ENCODE assay signal across 10 cellular contexts in genomic region chr14:60163741-60164140, GRCh38. TPM values are rescaled to one million over a fixed set of nuclear protein-coding genes. Genes with fewer than 3 reads are reported as not detected.
DNase-seq lines count a peak whose midpoint lies in the region; ATAC-seq and TF ChIP-seq lines count a peak whose summit lies in the region.
"Had no signal": no experiment of that assay in that cellular context is flagged by ENCODE, and none has a peak within 500 bp of the region (broad histone marks: within the 10 kb centered on the region; RNA-seq: fewer than 3 reads in every experiment).

No MANE protein-coding gene starts in this region.

- H3K27me3 ChIP-seq in CD8-positive, alpha-beta memory T cell (ENCODE audit: insufficient read depth, low read length, poor library complexity, severe bottlenecking), result no peaks in the 10 kb centered on the region

- H3K36me3 ChIP-seq in CD8-positive, alpha-beta memory T cell (ENCODE audit: insufficient read depth, low read length), result peaks cover 4% of the 10 kb centered on the region
- no peaks in the 10 kb centered on the region for H3K36me3 ChIP-seq in KOPT-K1 (ENCODE audit: insufficient read depth, low read length)

- H3K36me3 Mint-ChIP-seq in CD8-positive, alpha-beta memory T cell, result peaks cover 0 to 31% (median 3%) of the 10 kb centered on the region in 3 donors
- H3K36me3 Mint-ChIP-seq in nephron (ENCODE audit: low read depth), result peaks cover 13% of the 10 kb centered on the region

- H3K27me3 Mint-ChIP-seq in CD8-positive, alpha-beta memory T cell, result no peaks in the 10 kb centered on the region
- H3K27me3 Mint-ChIP-seq in nephron (ENCODE audit: low read depth), result no peaks in the 10 kb centered on the region

- CTCF ChIA-PET in CD8-positive, alpha-beta memory T cell (lab: Charles Lee), result interaction anchor here (2.1 to 5.1 kb wide), 6 partner anchors 9 to 199 kb away, joined by 6 to 49 read pairs (median 21); no protein-coding TSS in a partner anchor

- H3K4me3 ChIP-seq in CD8-positive, alpha-beta memory T cell (ENCODE audit: low read length), result no peak overlapping the region

- H3K4me3 Mint-ChIP-seq in CD8-positive, alpha-beta memory T cell, result peak overlapping the region; percentile 92 to 100 (median 97)
- peak overlapping the region; percentile 92 to 98 (median 96) for H3K4me3 Mint-ChIP-seq in nephron

- peak overlapping the region in 6 of 8 donors; percentile 95 to 99 (median 98) for H3K27ac Mint-ChIP-seq in CD8-positive, alpha-beta memory T cell
- H3K27ac Mint-ChIP-seq in nephron, result no peak overlapping the region

- no peaks in the 10 kb centered on the region for H3K9me3 Mint-ChIP-seq in CD8-positive, alpha-beta memory T cell
- H3K9me3 Mint-ChIP-seq in nephron, result no peaks in the 10 kb centered on the region

- no peak overlapping the region for H3K27ac ChIP-seq in CD8-positive, alpha-beta memory T cell (ENCODE audit: low read depth, low read length)
- H3K27ac ChIP-seq in KOPT-K1 (ENCODE audit: low read depth, low read length, poor library complexity, severe bottlenecking), result peak overlapping the region; percentile 79

- no peak for TF ChIP-seq CTCF in nephron (IDR thresholded peaks at IDR 0.05; ENCODE audit: unreplicated experiment in 3 of 3)

- H3K4me1 ChIP-seq in CD8-positive, alpha-beta memory T cell (ENCODE audit: insufficient read depth, low read length), result peaks cover 39% of the 10 kb centered on the region

- H3K4me1 Mint-ChIP-seq in CD8-positive, alpha-beta memory T cell, result peaks cover 62 to 72% (median 66%) of the 10 kb centered on the region in 3 donors
- H3K4me1 Mint-ChIP-seq in nephron, result peaks cover 46% of the 10 kb centered on the region

- POLR2A ChIA-PET in CD8-positive, alpha-beta memory T cell (lab: Charles Lee), result interaction anchor here (0.6 to 3.6 kb wide), 6 partner anchors 9 to 85 kb away, joined by 3 to 37 read pairs (median 10); partner anchors contain the start of genes PCNX4 and PPM1A

- ATAC-seq in GM21367 (IDR thresholded peaks at IDR 0.05; ENCODE audit: unreplicated experiment), result no peak

- no peaks in the 10 kb centered on the region for H3K9me3 ChIP-seq in CD8-positive, alpha-beta memory T cell (ENCODE audit: low read length)
- H3K9me3 ChIP-seq in KOPT-K1 (ENCODE audit: insufficient read depth, low read length, poor library complexity, severe bottlenecking), result no peaks in the 10 kb centered on the region

- DNase-seq in CD8-positive, alpha-beta memory T cell, result no peak
- peak; percentile 20 for DNase-seq in astrocyte of the hippocampus (ENCODE audit: low read depth, low spot score)
- DNase-seq in SIG-M5 (lab: John Stamatoyannopoulos, UW), result no peak
- DNase-seq in NCI-H1417 treated with DMSO at 0.1 percent for 48 hours (lab: John Stamatoyannopoulos, UW), result no peak
- DNase-seq in activated CD4-positive, alpha-beta T cell treated with anti-CD3 and anti-CD28 coated beads, Interleukin-2, amount 50 U/mL, for 48 hours, result no peak
- DNase-seq: effector CD4-positive, alpha-beta T cell; RPMI8226 had no signal

RNA-seq across cellular contexts. Expression of gene DHRS7, which starts 1.5 kb away (rescaled TPM):
- 10 to 100 TPM; 79.8 to 80.6 TPM for total RNA-seq in CD8-positive, alpha-beta memory T cell
- 272 TPM for polyA plus RNA-seq in CD8-positive, alpha-beta memory T cell

Comparison
In these comparisons a context has a peak if more than half of its experiments do, and no peak if none do; other contexts are left out.
1. H3K27ac Mint-ChIP-seq: peak in CD8-positive, alpha-beta memory T cell (6 of 8); none in nephron (0 of 3).